2 cellular contexts compared by ENCODE assay signal in genomic region chr1:168180148-168180524, GRCh38.
TF ChIP-seq lines count a peak whose summit lies in the region.

No MANE protein-coding gene starts in this region.

TF ChIP-seq in GM12878, 131 proteins besides CTCF, POLR2A, EP300 and RAD21:
- TF ChIP-seq MYC (IDR thresholded peaks at IDR 0.05; ENCODE audit: insufficient read depth, insufficient read length, insufficient replicate concordance, low read length, severe bottlenecking) (no peak), E2F8 (IDR thresholded peaks at IDR 0.05; ENCODE audit: low read depth, partially characterized antibody) (no peak), CEBPZ (IDR thresholded peaks at IDR 0.05; ENCODE audit: low read depth, low read length) (no peak), SUPT20H (IDR thresholded peaks at IDR 0.05; ENCODE audit: borderline replicate concordance, control insufficient read depth, low read depth, low read length) (no peak)
TF ChIP-seq in GM12878: peak in this region for 0.

TF ChIP-seq in HEK293T, 16 proteins besides CTCF, POLR2A, EP300 and RAD21:
- TF ChIP-seq L3MBTL2 (conservative IDR thresholded peaks at IDR 0.05) (no peak), LEF1 (IDR thresholded peaks at IDR 0.05; ENCODE audit: borderline replicate concordance) (no peak), NFRKB (IDR thresholded peaks at IDR 0.05) (no peak), FOXA1 (IDR thresholded peaks at IDR 0.05) (no peak), SP1 (IDR thresholded peaks at IDR 0.05) (no peak), PKNOX1 (IDR thresholded peaks at IDR 0.05) (no peak), CTBP1 (IDR thresholded peaks at IDR 0.05; ENCODE audit: borderline replicate concordance) (no peak), ELF4 (IDR thresholded peaks at IDR 0.05) (no peak), ZNF384 (IDR thresholded peaks at IDR 0.05) (no peak), ARNT (IDR thresholded peaks at IDR 0.05) (no peak), FOXM1 (IDR thresholded peaks at IDR 0.05; ENCODE audit: borderline replicate concordance) (no peak), FOXK2 (IDR thresholded peaks at IDR 0.05) (no peak), TARDBP (IDR thresholded peaks at IDR 0.05) (no peak), SUZ12 (IDR thresholded peaks at IDR 0.05) (no peak), HDGF (IDR thresholded peaks at IDR 0.05; ENCODE audit: borderline replicate concordance) (no peak), BHLHE40 (IDR thresholded peaks at IDR 0.05; ENCODE audit: borderline replicate concordance) (no peak)
